ENCODE assay signal across 31 cellular contexts in the genomic region with DNA sequence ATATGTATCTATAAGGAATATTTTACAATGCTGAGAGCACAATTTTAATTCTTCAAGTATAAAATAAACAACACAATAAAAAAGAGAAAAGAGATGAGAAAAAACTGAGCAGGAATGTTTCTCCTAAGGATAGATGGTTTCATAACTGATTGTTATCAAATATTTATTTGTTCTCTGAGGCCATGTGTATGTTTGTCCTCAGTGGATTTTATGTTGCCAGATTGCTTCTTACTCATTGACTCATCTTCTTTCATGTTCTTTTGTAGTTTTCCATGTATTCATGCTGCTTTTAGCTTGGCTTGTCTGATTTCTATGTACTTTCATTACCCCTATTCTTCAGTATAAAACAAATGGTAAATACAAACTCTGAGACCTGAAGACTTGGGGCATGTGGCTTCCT. TPM values are rescaled to one million over a fixed set of nuclear protein-coding genes. Genes with fewer than 3 reads are reported as not detected.
"Had no signal": no experiment of that assay in that cellular context is flagged by ENCODE, and none has a peak within 500 bp of the region (broad histone marks: within the 10 kb centered on the region; RNA-seq: fewer than 3 reads in every experiment).

No MANE protein-coding gene starts in this region.

- ATAC-seq: activated CD8-positive, alpha-beta memory T cell treated with anti-CD3 and anti-CD28 coated beads, Interleukin-2, amount 10 ng/mL, durations not matched to agents 7 days and 5 days; activated naive CD8-positive, alpha-beta T cell treated with anti-CD3 and anti-CD28 coated beads, Interleukin-2, amount 50 U/mL, for 24 hours had no signal

- H3K9ac ChIP-seq: KMS-11 had no signal

- H3K4me2 ChIP-seq: KMS-11 had no signal

- H3K4me3 ChIP-seq: cardiac muscle cell had no signal

- H3K36me3 ChIP-seq: cardiac muscle cell had no signal

- H3K27me3 ChIP-seq: cardiac muscle cell had no signal

- DNase-seq: activated B cell treated with CpG ODN at 0.5 μM for 24 hours; activated CD4-positive, alpha-beta memory T cell treated with anti-CD3 and anti-CD28 coated beads, Interleukin-2, amount 10 ng/mL, durations not matched to agents 7 days and 5 days; activated CD4-positive, alpha-beta T cell treated with anti-CD3 and anti-CD28 coated beads for 4 hours; activated CD4-positive, CD25-positive, alpha-beta regulatory T cell treated with anti-CD3 and anti-CD28 coated beads, Interleukin-2, amount 50 U/mL, for 72 hours; activated CD8-positive, alpha-beta memory T cell treated with anti-CD3 and anti-CD28 coated beads for 24 hours; activated CD8-positive, alpha-beta memory T cell treated with anti-CD3 and anti-CD28 coated beads, Interleukin-2, amount 10 ng/mL, durations not matched to agents 7 days and 5 days; activated CD8-positive, alpha-beta memory T cell treated with anti-CD3 and anti-CD28 coated beads, Interleukin-2, amount 50 U/mL, for 48 hours; activated effector memory CD4-positive, alpha-beta T cell treated with Interleukin-2 at 50 U/mL for 16 hours; activated naive CD4-positive, alpha-beta T cell treated with anti-CD3 and anti-CD28 coated beads, Interleukin-2, amount 10 ng/mL, durations not matched to agents 7 days and 5 days; activated naive CD8-positive, alpha-beta T cell treated with anti-CD3 and anti-CD28 coated beads, Interleukin-2, amount 50 U/mL, for 24 hours; activated T-cell treated with anti-CD3 and anti-CD28 coated beads, Interleukin-2, amount 50 U/mL, for 48 hours; anterior cingulate cortex; NCI-H1105; NCI-H1436; NCI-H1694; NCI-H2029; NCI-H345; NCI-H510A; NCI-H526; NCI-H748 treated with DMSO at 0.1 percent for 48 hours; NK-92 treated with Interleukin-12 subunit alpha and Interleukin-12 subunit beta, amount 100 ng/mL, for 24 hours; Right ventricle myocardium superior; SW 1271; T-helper 1 cell; T-helper 2 cell; T-helper 9 cell had no signal

- H3K27ac ChIP-seq: cardiac muscle cell, KMS-11, VCaP had no signal

RNA-seq across cellular contexts. Expression of gene NPY5R, which starts 41.2 kb away (rescaled TPM):
- total RNA-seq: activated B cell treated with CpG ODN at 0.5 μM for 24 hours; activated CD4-positive, alpha-beta memory T cell treated with anti-CD3 and anti-CD28 coated beads, Interleukin-2, amount 10 ng/mL, durations not matched to agents 7 days and 5 days; activated CD8-positive, alpha-beta memory T cell treated with anti-CD3 and anti-CD28 coated beads, Interleukin-2, amount 10 ng/mL, durations not matched to agents 7 days and 5 days; LHCN-M2; M059J; Right ventricle myocardium superior had no signal

RNA-seq across cellular contexts. Expression of gene NPY1R, which starts 52.5 kb away (rescaled TPM):
- total RNA-seq: activated B cell treated with CpG ODN at 0.5 μM for 24 hours; activated CD4-positive, alpha-beta memory T cell treated with anti-CD3 and anti-CD28 coated beads, Interleukin-2, amount 10 ng/mL, durations not matched to agents 7 days and 5 days; activated CD8-positive, alpha-beta memory T cell treated with anti-CD3 and anti-CD28 coated beads, Interleukin-2, amount 10 ng/mL, durations not matched to agents 7 days and 5 days; LHCN-M2; M059J had no signal
